Comparison of ENCODE assay signal across 1 cellular context in genomic region chr6:134669531-134669930, GRCh38.
TF ChIP-seq lines count a peak whose summit lies in the region.

No MANE protein-coding gene starts in this region.

TF ChIP-seq in GM23338, 12 proteins besides CTCF, POLR2A, EP300 and RAD21 (continued from another document):
- no peak for TF ChIP-seq ZNF462 (CRISPR knock-in tag; IDR thresholded peaks at IDR 0.05)
TF ChIP-seq in GM23338: peak in this region for 0.
